Comparison of ENCODE assay signal across 8 cellular contexts in genomic region chr17:29760771-29761682, GRCh38.
A peak's percentile ranks its signal among the peaks of the same experiment; 100 is the strongest.
DNase-seq lines count a peak whose midpoint lies in the region; ATAC-seq and TF ChIP-seq lines count a peak whose summit lies in the region.

No MANE protein-coding gene starts in this region.

- H3K9ac ChIP-seq in SU-DHL-6 (ENCODE audit: low read length) = peak overlapping the region; percentile 83

- no peak for TF ChIP-seq CTCF in SU-DHL-6 (IDR thresholded peaks at IDR 0.05; ENCODE audit: insufficient read depth, low read length, poor library complexity, severe bottlenecking)
- TF ChIP-seq CTCF in heart left ventricle (IDR thresholded peaks at IDR 0.05) = peak in 2 of 12 donors; percentile 6 to 26
- peak in 1 of 5 experiments; percentile 24 for TF ChIP-seq CTCF in tibial nerve (IDR thresholded peaks at IDR 0.05)

- peaks cover 48% of the 10 kb centered on the region for H3K4me1 Mint-ChIP-seq in activated naive CD8-positive, alpha-beta T cell treated with anti-CD3 and anti-CD28 coated beads, Interleukin-2, amount 50 U/mL, for 24 hours

- H2AFZ ChIP-seq in SU-DHL-6 (ENCODE audit: low read depth, low read length, severe bottlenecking) = peak overlapping the region; percentile 62

- peaks cover 0 to 42% (median 22%) of the 10 kb centered on the region in 12 donors for H3K4me1 ChIP-seq in heart left ventricle
- peaks cover 0 to 25% (median 9%) of the 10 kb centered on the region in 4 donors for H3K4me1 ChIP-seq in tibial nerve

- H3K4me3 ChIP-seq in SU-DHL-6 (ENCODE audit: insufficient read depth, low read length, poor library complexity, severe bottlenecking) = peak overlapping the region; percentile 67
- peak overlapping the region; percentile 62 to 95 (median 89) for H3K4me3 ChIP-seq in heart left ventricle
- peak overlapping the region; percentile 39 to 92 (median 77) for H3K4me3 ChIP-seq in tibial nerve

- H3K9me3 Mint-ChIP-seq in activated naive CD8-positive, alpha-beta T cell treated with anti-CD3 and anti-CD28 coated beads, Interleukin-2, amount 50 U/mL, for 24 hours = no peaks in the 10 kb centered on the region

- intact Hi-C loops in heart left ventricle (cut with DNase I) = loop anchor here in 9 of 10 donors (1.0 to 10.0 kb wide), 7 partner anchors 18 to 122 kb away; no protein-coding TSS in a partner anchor

- H3F3A ChIP-seq in SU-DHL-6 (ENCODE audit: insufficient read depth) = peaks cover 37% of the 10 kb centered on the region

- H3K36me3 ChIP-seq in SU-DHL-6 (ENCODE audit: low read length) = 0 out of 2 replicates have a peak, but pooled peaks cover 6% of the 10 kb centered on the region
- H3K36me3 ChIP-seq in heart left ventricle = peaks cover 0 to 9% (median 6%) of the 10 kb centered on the region in 9 donors
- H3K36me3 ChIP-seq in tibial nerve = peaks cover 0 to 3% (median 0%) of the 10 kb centered on the region in 3 donors

- peak; percentile 93 for DNase-seq in Caki2 (ENCODE audit: low read depth)
- peak; percentile 93 for DNase-seq in KBM-7
- DNase-seq in activated naive CD8-positive, alpha-beta T cell treated with anti-CD3 and anti-CD28 coated beads, Interleukin-2, amount 50 U/mL, for 24 hours = peak; percentile 92
- DNase-seq in heart left ventricle = peak; percentile 92 to 97 (median 94)
- peak; percentile 80 for DNase-seq in pons (ENCODE audit: low spot score)
- peak; percentile 83 to 84 for DNase-seq in tibial nerve (ENCODE audit: low spot score in 2 of 2)

- in situ Hi-C loops in Caki2 (cut with HindIII; ENCODE audit: low pct_unique_long_range_greater_than_20kb, low sequenced_read_pairs) (loop anchor here (25.0 kb wide), 1 partner anchor 99 kb away; no protein-coding TSS in a partner anchor), KBM-7 (cut with MboI; ENCODE audit: low pct_unique_long_range_greater_than_20kb, low sequenced_read_pairs) (no loop called here)

- H4K20me1 ChIP-seq in SU-DHL-6 (ENCODE audit: low read depth, low read length) = 0 out of 2 replicates have a peak, but pooled peaks cover 3% of the 10 kb centered on the region

- H3K27me3 ChIP-seq in SU-DHL-6 (ENCODE audit: low read length) (no peaks in the 10 kb centered on the region), heart left ventricle (no peaks in the 10 kb centered on the region), tibial nerve (no peaks in the 10 kb centered on the region)

- WGBS in heart left ventricle, 4 donors = 0 to 1% (median 0%) methylated on average over 26 to 85 of the region's 85 CpGs
- WGBS in tibial nerve, 2 donors = 0 to 1% methylated on average over 32 to 39 of the region's 85 CpGs

- TF ChIP-seq EP300 in tibial nerve (IDR thresholded peaks at IDR 0.05) = peak in 1 of 2 donors; percentile 79

- peak; percentile 33 to 89 for TF ChIP-seq POLR2A in heart left ventricle (IDR thresholded peaks at IDR 0.05)
- TF ChIP-seq POLR2A in tibial nerve (IDR thresholded peaks at IDR 0.05) = peak; percentile 70 to 78

- H3K9me3 ChIP-seq in SU-DHL-6 (ENCODE audit: insufficient read depth, low read length) (no peaks in the 10 kb centered on the region), heart left ventricle (no peaks in the 10 kb centered on the region), tibial nerve (no peaks in the 10 kb centered on the region)

- H3K9me2 ChIP-seq in SU-DHL-6 (replicated peaks; ENCODE audit: insufficient read depth, low read length) = no peaks in the 10 kb centered on the region

- peaks cover 44% of the 10 kb centered on the region for H3K79me2 ChIP-seq in SU-DHL-6 (ENCODE audit: insufficient read depth, low read length)

- peak overlapping the region; percentile 92 for H3K27ac Mint-ChIP-seq in activated naive CD8-positive, alpha-beta T cell treated with anti-CD3 and anti-CD28 coated beads, Interleukin-2, amount 50 U/mL, for 24 hours

- H3K4me2 ChIP-seq in SU-DHL-6 (ENCODE audit: low read depth, low read length, poor library complexity, severe bottlenecking) = peak overlapping the region; percentile 90

- H3K4me3 Mint-ChIP-seq in activated naive CD8-positive, alpha-beta T cell treated with anti-CD3 and anti-CD28 coated beads, Interleukin-2, amount 50 U/mL, for 24 hours = peak overlapping the region; percentile 88

- H3K36me3 Mint-ChIP-seq in activated naive CD8-positive, alpha-beta T cell treated with anti-CD3 and anti-CD28 coated beads, Interleukin-2, amount 50 U/mL, for 24 hours (ENCODE audit: low read depth) = peaks cover 21% of the 10 kb centered on the region

- ATAC-seq in GM21528 (IDR thresholded peaks at IDR 0.05; ENCODE audit: low FRiP score, unreplicated experiment) (peak; percentile 83), heart left ventricle (peak; percentile 95 to 99 (median 98))
- ATAC-seq in activated naive CD8-positive, alpha-beta T cell treated with anti-CD3 and anti-CD28 coated beads, Interleukin-2, amount 50 U/mL, for 24 hours = peak; percentile 94

- no peaks in the 10 kb centered on the region for H3K27me3 Mint-ChIP-seq in activated naive CD8-positive, alpha-beta T cell treated with anti-CD3 and anti-CD28 coated beads, Interleukin-2, amount 50 U/mL, for 24 hours

- H3K27ac ChIP-seq in SU-DHL-6 (ENCODE audit: low read depth, low read length) (peak overlapping the region; percentile 81), heart left ventricle (peak overlapping the region; percentile 48 to 97 (median 90)), tibial nerve (peak overlapping the region; percentile 71 to 93 (median 88))

Comparison
In these comparisons a context has a peak if more than half of its experiments do, and no peak if none do; other contexts are left out.
1. Peak in every context shown above with its lines: DNase-seq, ATAC-seq, H3K4me3 ChIP-seq and H3K27ac ChIP-seq.